Comparison of ENCODE assay signal across 2 cellular contexts in the genomic region with DNA sequence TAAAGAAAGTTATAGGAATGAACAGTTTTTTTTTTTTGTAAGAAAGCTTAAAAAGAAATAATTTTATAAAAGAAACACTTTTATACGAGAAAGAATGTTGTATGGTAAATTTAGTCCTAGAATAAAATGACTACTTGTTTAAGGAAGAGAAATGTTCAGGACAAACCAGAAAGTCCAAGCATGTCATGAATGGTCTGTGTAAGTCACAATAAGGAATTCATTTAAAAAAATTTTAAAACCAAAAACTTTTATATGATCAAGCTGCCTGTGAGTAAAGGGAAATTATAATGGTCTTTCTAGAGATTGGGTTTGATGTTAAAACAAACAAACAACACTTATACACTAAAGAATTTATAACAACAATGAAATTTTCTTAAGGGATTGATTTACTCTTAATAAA.
TF ChIP-seq lines count a peak whose summit lies in the region.

No MANE protein-coding gene starts in this region.

TF ChIP-seq in A549, 52 proteins besides CTCF, POLR2A, EP300 and RAD21 (continued from another document):
- TF ChIP-seq, protein P1, sequence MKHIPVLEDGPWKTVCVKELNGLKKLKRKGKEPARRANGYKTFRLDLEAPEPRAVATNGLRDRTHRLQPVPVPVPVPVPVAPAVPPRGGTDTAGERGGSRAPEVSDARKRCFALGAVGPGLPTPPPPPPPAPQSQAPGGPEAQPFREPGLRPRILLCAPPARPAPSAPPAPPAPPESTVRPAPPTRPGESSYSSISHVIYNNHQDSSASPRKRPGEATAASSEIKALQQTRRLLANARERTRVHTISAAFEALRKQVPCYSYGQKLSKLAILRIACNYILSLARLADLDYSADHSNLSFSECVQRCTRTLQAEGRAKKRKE (CRISPR knock-in tag; IDR thresholded peaks at IDR 0.05; ENCODE audit: low read depth), result no peak

TF ChIP-seq in GM23338, 12 proteins besides CTCF, POLR2A, EP300 and RAD21 (continued from another document):
- TF ChIP-seq, protein P2, sequence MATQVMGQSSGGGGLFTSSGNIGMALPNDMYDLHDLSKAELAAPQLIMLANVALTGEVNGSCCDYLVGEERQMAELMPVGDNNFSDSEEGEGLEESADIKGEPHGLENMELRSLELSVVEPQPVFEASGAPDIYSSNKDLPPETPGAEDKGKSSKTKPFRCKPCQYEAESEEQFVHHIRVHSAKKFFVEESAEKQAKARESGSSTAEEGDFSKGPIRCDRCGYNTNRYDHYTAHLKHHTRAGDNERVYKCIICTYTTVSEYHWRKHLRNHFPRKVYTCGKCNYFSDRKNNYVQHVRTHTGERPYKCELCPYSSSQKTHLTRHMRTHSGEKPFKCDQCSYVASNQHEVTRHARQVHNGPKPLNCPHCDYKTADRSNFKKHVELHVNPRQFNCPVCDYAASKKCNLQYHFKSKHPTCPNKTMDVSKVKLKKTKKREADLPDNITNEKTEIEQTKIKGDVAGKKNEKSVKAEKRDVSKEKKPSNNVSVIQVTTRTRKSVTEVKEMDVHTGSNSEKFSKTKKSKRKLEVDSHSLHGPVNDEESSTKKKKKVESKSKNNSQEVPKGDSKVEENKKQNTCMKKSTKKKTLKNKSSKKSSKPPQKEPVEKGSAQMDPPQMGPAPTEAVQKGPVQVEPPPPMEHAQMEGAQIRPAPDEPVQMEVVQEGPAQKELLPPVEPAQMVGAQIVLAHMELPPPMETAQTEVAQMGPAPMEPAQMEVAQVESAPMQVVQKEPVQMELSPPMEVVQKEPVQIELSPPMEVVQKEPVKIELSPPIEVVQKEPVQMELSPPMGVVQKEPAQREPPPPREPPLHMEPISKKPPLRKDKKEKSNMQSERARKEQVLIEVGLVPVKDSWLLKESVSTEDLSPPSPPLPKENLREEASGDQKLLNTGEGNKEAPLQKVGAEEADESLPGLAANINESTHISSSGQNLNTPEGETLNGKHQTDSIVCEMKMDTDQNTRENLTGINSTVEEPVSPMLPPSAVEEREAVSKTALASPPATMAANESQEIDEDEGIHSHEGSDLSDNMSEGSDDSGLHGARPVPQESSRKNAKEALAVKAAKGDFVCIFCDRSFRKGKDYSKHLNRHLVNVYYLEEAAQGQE (IDR thresholded peaks at IDR 0.05; ENCODE audit: unreplicated experiment), result no peak
- TF ChIP-seq NANOG (IDR thresholded peaks at IDR 0.05; ENCODE audit: borderline replicate concordance), result no peak
- no peak for TF ChIP-seq EZH2 (IDR thresholded peaks at IDR 0.05; ENCODE audit: low read depth, unreplicated experiment)
- no peak for TF ChIP-seq ZNF114 (CRISPR knock-in tag; IDR thresholded peaks at IDR 0.05)
- TF ChIP-seq CREB1 (CRISPR knock-in tag; IDR thresholded peaks at IDR 0.05; ENCODE audit: low read depth), result no peak
- no peak for TF ChIP-seq ZNF331 (CRISPR knock-in tag; IDR thresholded peaks at IDR 0.05; ENCODE audit: low read depth)
- no peak for TF ChIP-seq ZNF462 (CRISPR knock-in tag; IDR thresholded peaks at IDR 0.05)
- no peak for TF ChIP-seq JUNB (IDR thresholded peaks at IDR 0.05; ENCODE audit: unreplicated experiment)
- TF ChIP-seq STAT1 (IDR thresholded peaks at IDR 0.05; ENCODE audit: unreplicated experiment), result no peak
- no peak for TF ChIP-seq POLR2AphosphoS5 (IDR thresholded peaks at IDR 0.05; ENCODE audit: low read depth)
- TF ChIP-seq, protein P3, sequence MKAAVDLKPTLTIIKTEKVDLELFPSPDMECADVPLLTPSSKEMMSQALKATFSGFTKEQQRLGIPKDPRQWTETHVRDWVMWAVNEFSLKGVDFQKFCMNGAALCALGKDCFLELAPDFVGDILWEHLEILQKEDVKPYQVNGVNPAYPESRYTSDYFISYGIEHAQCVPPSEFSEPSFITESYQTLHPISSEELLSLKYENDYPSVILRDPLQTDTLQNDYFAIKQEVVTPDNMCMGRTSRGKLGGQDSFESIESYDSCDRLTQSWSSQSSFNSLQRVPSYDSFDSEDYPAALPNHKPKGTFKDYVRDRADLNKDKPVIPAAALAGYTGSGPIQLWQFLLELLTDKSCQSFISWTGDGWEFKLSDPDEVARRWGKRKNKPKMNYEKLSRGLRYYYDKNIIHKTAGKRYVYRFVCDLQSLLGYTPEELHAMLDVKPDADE (IDR thresholded peaks at IDR 0.05), result no peak
